Comparison of ENCODE assay signal across 1 cellular context in the genomic region with DNA sequence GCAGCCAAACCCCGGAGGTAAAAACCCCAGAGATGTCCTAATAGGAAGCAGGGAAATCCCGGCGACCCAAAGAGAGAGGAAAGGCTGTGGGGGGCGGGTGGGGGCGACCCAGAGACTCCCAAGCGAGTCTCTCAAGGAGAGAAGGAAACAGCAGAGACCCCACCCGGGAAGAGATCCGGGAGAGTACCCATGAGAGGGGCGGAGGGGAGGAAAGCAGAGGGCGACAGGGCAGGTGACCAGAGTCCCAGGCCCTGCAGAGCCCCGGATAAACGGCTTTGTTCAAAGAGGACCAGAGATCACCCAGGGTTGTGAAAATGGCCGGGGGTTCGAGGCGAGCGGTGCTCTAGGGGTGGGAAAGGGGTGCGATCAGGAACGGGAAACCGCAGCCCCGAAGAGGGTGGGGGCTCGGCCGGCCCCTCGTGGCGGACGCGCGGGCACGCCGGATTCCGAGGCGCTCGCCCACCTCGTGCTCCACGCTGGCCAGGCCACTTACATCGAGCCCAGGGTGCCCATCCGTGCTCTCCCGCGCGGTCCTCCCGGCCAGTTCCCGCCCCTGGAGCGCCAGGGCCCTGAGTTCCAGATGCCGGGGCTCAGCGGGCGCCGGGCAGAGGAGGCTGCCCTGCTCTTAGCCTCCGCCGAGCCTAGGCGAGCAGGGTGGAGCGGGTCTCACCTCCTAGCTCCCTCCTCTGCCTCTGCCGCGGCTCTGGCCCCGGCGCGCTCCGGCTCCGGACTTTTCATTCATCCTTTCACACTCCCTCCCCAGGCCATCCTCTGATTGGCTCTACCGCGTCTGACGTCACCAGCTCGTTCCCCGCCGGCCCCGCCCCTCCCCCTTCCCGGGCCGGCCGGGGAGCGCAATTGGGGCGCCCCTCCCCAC.
A peak's percentile ranks its signal among the peaks of the same experiment; 100 is the strongest.
TF ChIP-seq lines count a peak whose summit lies in the region.

No MANE protein-coding gene starts in this region.

TF ChIP-seq in HEK293, 187 proteins besides CTCF, POLR2A, EP300 and RAD21 (continued from another document and continues in another):
- TF ChIP-seq, protein P1, sequence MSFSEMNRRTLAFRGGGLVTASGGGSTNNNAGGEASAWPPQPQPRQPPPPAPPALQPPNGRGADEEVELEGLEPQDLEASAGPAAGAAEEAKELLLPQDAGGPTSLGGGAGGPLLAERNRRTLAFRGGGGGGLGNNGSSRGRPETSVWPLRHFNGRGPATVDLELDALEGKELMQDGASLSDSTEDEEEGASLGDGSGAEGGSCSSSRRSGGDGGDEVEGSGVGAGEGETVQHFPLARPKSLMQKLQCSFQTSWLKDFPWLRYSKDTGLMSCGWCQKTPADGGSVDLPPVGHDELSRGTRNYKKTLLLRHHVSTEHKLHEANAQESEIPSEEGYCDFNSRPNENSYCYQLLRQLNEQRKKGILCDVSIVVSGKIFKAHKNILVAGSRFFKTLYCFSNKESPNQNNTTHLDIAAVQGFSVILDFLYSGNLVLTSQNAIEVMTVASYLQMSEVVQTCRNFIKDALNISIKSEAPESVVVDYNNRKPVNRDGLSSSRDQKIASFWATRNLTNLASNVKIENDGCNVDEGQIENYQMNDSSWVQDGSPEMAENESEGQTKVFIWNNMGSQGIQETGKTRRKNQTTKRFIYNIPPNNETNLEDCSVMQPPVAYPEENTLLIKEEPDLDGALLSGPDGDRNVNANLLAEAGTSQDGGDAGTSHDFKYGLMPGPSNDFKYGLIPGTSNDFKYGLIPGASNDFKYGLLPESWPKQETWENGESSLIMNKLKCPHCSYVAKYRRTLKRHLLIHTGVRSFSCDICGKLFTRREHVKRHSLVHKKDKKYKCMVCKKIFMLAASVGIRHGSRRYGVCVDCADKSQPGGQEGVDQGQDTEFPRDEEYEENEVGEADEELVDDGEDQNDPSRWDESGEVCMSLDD (tag by site-specific recombination; IDR thresholded peaks at IDR 0.05), result peak; percentile 96
- TF ChIP-seq, protein P2, sequence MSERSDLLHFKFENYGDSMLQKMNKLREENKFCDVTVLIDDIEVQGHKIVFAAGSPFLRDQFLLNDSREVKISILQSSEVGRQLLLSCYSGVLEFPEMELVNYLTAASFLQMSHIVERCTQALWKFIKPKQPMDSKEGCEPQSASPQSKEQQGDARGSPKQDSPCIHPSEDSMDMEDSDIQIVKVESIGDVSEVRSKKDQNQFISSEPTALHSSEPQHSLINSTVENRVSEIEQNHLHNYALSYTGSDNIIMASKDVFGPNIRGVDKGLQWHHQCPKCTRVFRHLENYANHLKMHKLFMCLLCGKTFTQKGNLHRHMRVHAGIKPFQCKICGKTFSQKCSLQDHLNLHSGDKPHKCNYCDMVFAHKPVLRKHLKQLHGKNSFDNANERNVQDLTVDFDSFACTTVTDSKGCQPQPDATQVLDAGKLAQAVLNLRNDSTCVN (tag by site-specific recombination; optimal IDR thresholded peaks at IDR 0.05), result peak; percentile 87
- peak; percentile 51; the same call in 1 of the 2 replicates for TF ChIP-seq ZNF660 (tag by site-specific recombination; IDR thresholded peaks at IDR 0.05)
- TF ChIP-seq, protein P3, sequence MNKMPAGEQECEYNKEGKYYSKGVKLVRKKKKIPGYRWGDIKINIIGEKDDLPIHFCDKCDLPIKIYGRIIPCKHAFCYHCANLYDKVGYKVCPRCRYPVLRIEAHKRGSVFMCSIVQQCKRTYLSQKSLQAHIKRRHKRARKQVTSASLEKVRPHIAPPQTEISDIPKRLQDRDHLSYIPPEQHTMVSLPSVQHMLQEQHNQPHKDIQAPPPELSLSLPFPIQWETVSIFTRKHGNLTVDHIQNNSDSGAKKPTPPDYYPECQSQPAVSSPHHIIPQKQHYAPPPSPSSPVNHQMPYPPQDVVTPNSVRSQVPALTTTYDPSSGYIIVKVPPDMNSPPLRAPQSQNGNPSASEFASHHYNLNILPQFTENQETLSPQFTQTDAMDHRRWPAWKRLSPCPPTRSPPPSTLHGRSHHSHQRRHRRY (tag by site-specific recombination; IDR thresholded peaks at IDR 0.05), result no peak
- no peak for TF ChIP-seq ZNF626 (tag by site-specific recombination; IDR thresholded peaks at IDR 0.05)
- 0 out of 2 replicates have a peak, but pooled peaks have one; percentile 46 for TF ChIP-seq ZNF747 (tag by site-specific recombination; IDR thresholded peaks at IDR 0.05)
- TF ChIP-seq EGR2 (tag by site-specific recombination; IDR thresholded peaks at IDR 0.05; ENCODE audit: low read depth), result 0 out of 2 replicates have a peak, but pooled peaks have one; percentile 25
- TF ChIP-seq, protein P4, sequence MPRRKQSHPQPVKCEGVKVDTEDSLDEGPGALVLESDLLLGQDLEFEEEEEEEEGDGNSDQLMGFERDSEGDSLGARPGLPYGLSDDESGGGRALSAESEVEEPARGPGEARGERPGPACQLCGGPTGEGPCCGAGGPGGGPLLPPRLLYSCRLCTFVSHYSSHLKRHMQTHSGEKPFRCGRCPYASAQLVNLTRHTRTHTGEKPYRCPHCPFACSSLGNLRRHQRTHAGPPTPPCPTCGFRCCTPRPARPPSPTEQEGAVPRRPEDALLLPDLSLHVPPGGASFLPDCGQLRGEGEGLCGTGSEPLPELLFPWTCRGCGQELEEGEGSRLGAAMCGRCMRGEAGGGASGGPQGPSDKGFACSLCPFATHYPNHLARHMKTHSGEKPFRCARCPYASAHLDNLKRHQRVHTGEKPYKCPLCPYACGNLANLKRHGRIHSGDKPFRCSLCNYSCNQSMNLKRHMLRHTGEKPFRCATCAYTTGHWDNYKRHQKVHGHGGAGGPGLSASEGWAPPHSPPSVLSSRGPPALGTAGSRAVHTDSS (tag by site-specific recombination; IDR thresholded peaks at IDR 0.05), result peak; percentile 81
- TF ChIP-seq ZNF311 (tag by site-specific recombination; IDR thresholded peaks at IDR 0.05; ENCODE audit: borderline replicate concordance), result no peak
- peak; percentile 57 for TF ChIP-seq GLIS2 (tag by site-specific recombination; IDR thresholded peaks at IDR 0.05)
- peak; percentile 97 for TF ChIP-seq ZNF600 (tag by site-specific recombination; IDR thresholded peaks at IDR 0.05)
- TF ChIP-seq, protein P5, sequence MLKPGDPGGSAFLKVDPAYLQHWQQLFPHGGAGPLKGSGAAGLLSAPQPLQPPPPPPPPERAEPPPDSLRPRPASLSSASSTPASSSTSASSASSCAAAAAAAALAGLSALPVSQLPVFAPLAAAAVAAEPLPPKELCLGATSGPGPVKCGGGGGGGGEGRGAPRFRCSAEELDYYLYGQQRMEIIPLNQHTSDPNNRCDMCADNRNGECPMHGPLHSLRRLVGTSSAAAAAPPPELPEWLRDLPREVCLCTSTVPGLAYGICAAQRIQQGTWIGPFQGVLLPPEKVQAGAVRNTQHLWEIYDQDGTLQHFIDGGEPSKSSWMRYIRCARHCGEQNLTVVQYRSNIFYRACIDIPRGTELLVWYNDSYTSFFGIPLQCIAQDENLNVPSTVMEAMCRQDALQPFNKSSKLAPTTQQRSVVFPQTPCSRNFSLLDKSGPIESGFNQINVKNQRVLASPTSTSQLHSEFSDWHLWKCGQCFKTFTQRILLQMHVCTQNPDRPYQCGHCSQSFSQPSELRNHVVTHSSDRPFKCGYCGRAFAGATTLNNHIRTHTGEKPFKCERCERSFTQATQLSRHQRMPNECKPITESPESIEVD (tag by site-specific recombination; IDR thresholded peaks at IDR 0.05), result no peak
- TF ChIP-seq SCRT2 (tag by site-specific recombination; IDR thresholded peaks at IDR 0.05), result no peak
- TF ChIP-seq, protein P6, sequence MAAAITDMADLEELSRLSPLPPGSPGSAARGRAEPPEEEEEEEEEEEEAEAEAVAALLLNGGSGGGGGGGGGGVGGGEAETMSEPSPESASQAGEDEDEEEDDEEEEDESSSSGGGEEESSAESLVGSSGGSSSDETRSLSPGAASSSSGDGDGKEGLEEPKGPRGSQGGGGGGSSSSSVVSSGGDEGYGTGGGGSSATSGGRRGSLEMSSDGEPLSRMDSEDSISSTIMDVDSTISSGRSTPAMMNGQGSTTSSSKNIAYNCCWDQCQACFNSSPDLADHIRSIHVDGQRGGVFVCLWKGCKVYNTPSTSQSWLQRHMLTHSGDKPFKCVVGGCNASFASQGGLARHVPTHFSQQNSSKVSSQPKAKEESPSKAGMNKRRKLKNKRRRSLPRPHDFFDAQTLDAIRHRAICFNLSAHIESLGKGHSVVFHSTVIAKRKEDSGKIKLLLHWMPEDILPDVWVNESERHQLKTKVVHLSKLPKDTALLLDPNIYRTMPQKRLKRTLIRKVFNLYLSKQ (tag by site-specific recombination; IDR thresholded peaks at IDR 0.05; ENCODE audit: borderline replicate concordance), result no peak; the same call in 1 of the 2 replicates
- no peak; the same call in 1 of the 2 replicates for TF ChIP-seq YY2 (tag by site-specific recombination; IDR thresholded peaks at IDR 0.05)
- TF ChIP-seq, protein P7, sequence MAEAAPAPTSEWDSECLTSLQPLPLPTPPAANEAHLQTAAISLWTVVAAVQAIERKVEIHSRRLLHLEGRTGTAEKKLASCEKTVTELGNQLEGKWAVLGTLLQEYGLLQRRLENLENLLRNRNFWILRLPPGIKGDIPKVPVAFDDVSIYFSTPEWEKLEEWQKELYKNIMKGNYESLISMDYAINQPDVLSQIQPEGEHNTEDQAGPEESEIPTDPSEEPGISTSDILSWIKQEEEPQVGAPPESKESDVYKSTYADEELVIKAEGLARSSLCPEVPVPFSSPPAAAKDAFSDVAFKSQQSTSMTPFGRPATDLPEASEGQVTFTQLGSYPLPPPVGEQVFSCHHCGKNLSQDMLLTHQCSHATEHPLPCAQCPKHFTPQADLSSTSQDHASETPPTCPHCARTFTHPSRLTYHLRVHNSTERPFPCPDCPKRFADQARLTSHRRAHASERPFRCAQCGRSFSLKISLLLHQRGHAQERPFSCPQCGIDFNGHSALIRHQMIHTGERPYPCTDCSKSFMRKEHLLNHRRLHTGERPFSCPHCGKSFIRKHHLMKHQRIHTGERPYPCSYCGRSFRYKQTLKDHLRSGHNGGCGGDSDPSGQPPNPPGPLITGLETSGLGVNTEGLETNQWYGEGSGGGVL (tag by site-specific recombination; IDR thresholded peaks at IDR 0.05), result 0 out of 2 replicates have a peak, but pooled peaks have one; percentile 21
- no peak for TF ChIP-seq PRDM1 (tag by site-specific recombination; IDR thresholded peaks at IDR 0.05)
- TF ChIP-seq, protein P8, sequence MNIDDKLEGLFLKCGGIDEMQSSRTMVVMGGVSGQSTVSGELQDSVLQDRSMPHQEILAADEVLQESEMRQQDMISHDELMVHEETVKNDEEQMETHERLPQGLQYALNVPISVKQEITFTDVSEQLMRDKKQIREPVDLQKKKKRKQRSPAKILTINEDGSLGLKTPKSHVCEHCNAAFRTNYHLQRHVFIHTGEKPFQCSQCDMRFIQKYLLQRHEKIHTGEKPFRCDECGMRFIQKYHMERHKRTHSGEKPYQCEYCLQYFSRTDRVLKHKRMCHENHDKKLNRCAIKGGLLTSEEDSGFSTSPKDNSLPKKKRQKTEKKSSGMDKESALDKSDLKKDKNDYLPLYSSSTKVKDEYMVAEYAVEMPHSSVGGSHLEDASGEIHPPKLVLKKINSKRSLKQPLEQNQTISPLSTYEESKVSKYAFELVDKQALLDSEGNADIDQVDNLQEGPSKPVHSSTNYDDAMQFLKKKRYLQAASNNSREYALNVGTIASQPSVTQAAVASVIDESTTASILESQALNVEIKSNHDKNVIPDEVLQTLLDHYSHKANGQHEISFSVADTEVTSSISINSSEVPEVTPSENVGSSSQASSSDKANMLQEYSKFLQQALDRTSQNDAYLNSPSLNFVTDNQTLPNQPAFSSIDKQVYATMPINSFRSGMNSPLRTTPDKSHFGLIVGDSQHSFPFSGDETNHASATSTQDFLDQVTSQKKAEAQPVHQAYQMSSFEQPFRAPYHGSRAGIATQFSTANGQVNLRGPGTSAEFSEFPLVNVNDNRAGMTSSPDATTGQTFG (tag by site-specific recombination; IDR thresholded peaks at IDR 0.05; ENCODE audit: borderline replicate concordance), result no peak
- no peak for TF ChIP-seq ZNF292 (tag by site-specific recombination; IDR thresholded peaks at IDR 0.05; ENCODE audit: borderline replicate concordance, low read depth)
- TF ChIP-seq ZBTB17 (tag by site-specific recombination; IDR thresholded peaks at IDR 0.05), result peak; percentile 96
- TF ChIP-seq, protein P9, sequence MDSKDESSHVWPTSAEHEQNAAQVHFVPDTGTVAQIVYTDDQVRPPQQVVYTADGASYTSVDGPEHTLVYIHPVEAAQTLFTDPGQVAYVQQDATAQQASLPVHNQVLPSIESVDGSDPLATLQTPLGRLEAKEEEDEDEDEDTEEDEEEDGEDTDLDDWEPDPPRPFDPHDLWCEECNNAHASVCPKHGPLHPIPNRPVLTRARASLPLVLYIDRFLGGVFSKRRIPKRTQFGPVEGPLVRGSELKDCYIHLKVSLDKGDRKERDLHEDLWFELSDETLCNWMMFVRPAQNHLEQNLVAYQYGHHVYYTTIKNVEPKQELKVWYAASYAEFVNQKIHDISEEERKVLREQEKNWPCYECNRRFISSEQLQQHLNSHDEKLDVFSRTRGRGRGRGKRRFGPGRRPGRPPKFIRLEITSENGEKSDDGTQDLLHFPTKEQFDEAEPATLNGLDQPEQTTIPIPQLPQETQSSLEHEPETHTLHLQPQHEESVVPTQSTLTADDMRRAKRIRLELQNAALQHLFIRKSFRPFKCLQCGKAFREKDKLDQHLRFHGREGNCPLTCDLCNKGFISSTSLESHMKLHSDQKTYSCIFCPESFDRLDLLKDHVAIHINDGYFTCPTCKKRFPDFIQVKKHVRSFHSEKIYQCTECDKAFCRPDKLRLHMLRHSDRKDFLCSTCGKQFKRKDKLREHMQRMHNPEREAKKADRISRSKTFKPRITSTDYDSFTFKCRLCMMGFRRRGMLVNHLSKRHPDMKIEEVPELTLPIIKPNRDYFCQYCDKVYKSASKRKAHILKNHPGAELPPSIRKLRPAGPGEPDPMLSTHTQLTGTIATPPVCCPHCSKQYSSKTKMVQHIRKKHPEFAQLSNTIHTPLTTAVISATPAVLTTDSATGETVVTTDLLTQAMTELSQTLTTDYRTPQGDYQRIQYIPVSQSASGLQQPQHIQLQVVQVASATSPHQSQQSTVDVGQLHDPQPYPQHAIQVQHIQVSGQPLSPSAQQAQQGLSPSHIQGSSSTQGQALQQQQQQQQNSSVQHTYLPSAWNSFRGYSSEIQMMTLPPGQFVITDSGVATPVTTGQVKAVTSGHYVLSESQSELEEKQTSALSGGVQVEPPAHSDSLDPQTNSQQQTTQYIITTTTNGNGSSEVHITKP (tag by site-specific recombination; IDR thresholded peaks at IDR 0.05), result peak; percentile 60
- TF ChIP-seq ZNF16 (tag by site-specific recombination; IDR thresholded peaks at IDR 0.05; ENCODE audit: low read depth), result no peak
- TF ChIP-seq, protein P10, sequence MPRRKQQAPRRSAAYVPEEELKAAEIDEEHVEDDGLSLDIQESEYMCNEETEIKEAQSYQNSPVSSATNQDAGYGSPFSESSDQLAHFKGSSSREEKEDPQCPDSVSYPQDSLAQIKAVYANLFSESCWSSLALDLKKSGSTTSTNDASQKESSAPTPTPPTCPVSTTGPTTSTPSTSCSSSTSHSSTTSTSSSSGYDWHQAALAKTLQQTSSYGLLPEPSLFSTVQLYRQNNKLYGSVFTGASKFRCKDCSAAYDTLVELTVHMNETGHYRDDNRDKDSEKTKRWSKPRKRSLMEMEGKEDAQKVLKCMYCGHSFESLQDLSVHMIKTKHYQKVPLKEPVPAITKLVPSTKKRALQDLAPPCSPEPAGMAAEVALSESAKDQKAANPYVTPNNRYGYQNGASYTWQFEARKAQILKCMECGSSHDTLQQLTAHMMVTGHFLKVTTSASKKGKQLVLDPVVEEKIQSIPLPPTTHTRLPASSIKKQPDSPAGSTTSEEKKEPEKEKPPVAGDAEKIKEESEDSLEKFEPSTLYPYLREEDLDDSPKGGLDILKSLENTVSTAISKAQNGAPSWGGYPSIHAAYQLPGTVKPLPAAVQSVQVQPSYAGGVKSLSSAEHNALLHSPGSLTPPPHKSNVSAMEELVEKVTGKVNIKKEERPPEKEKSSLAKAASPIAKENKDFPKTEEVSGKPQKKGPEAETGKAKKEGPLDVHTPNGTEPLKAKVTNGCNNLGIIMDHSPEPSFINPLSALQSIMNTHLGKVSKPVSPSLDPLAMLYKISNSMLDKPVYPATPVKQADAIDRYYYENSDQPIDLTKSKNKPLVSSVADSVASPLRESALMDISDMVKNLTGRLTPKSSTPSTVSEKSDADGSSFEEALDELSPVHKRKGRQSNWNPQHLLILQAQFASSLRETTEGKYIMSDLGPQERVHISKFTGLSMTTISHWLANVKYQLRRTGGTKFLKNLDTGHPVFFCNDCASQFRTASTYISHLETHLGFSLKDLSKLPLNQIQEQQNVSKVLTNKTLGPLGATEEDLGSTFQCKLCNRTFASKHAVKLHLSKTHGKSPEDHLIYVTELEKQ (tag by site-specific recombination; IDR thresholded peaks at IDR 0.05; ENCODE audit: borderline replicate concordance), result no peak
